Comparison of ENCODE assay signal across 25 cellular contexts in the genomic region with DNA sequence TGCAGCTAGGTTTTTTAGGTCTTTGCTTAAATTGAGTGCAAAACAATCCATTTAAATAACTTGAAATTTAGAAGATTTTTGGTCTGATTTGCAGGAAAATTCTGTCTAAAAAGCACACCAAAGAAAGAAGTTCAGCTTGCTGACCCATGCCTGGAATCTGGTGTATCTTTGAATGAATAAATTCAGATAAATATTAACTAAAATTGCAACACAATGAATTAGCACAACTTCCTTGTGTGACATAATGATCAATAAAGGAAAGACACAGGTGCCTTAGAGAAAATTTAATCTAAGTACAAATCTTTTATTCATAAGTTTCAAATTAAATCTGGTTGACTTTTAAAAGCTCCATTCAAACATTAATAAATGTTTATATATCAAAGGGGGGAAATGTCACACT.
"Had no signal": no experiment of that assay in that cellular context is flagged by ENCODE, and none has a peak within 500 bp of the region (broad histone marks: within the 10 kb centered on the region; RNA-seq: fewer than 3 reads in every experiment).

No MANE protein-coding gene starts in this region.

- H3K36me3 ChIP-seq: left lung, lower lobe of right lung, neural progenitor cell, neutrophil, spleen, tibial nerve, uterus had no signal

- DNase-seq: hippocampal formation; left cardiac atrium; left lung; lower lobe of right lung; mammary epithelial cell; mesenchymal stem cell; naive thymus-derived CD8-positive, alpha-beta T cell; nephron progenitor cell; occipital lobe; retina; right cardiac atrium; spleen; stimulated activated CD4-positive, alpha-beta T cell treated with anti-CD3 and anti-CD28 coated beads, Interleukin-2, amount 100 ng/mL, for 48 hours; stimulated activated CD4-positive, alpha-beta T cell treated with anti-CD3 and anti-CD28 coated beads, Interleukin-4, amount 100 ng/mL, for 4 hours; stimulated activated CD8-positive, alpha-beta memory T cell treated with anti-CD3 and anti-CD28 coated beads, Interleukin-4, amount 100 ng/mL, for 48 hours; stimulated activated naive CD4-positive, alpha-beta T cell treated with Interleukin-2 at 50 U/mL for 16 hours; stimulated activated naive CD8-positive, alpha-beta T cell treated with anti-CD3 and anti-CD28 coated beads, Interleukin-15, amount 100 ng/mL, for 72 hours; substantia nigra; uterus had no signal

- H3K27me3 ChIP-seq: left lung, neural progenitor cell, neutrophil, spleen, tibial nerve, uterus had no signal

- H3K27ac ChIP-seq: left lung, lower lobe of right lung, neural progenitor cell, neutrophil, skin epidermis, spleen, tibial nerve, uterus had no signal

- H3K4me1 ChIP-seq: left lung, lower lobe of right lung, neural progenitor cell, spleen, tibial nerve, uterus had no signal

- H3K9me3 ChIP-seq: left lung, lower lobe of right lung, neutrophil, tibial nerve, uterus had no signal

- H3K4me3 ChIP-seq: left lung, lower lobe of right lung, neural progenitor cell, skin epidermis, spleen, tibial nerve, uterus had no signal

- ATAC-seq: left cardiac atrium; left lung; lower lobe of right lung; naive thymus-derived CD8-positive, alpha-beta T cell; right cardiac atrium; sciatic nerve; stimulated activated memory B cell treated with anti-CD40 and anti-IgM and Interleukin-4, amounts not matched to agents 10 μg/mL and 1 μg/mL and 100 μg/mL, for 72 hours; stimulated activated naive CD8-positive, alpha-beta T cell treated with anti-CD3 and anti-CD28 coated beads, Interleukin-15, amount 100 ng/mL, for 72 hours had no signal
